Comparison of ENCODE assay signal across 6 cellular contexts in genomic region chr11:122004446-122004845, GRCh38.
"Had no signal": no experiment of that assay in that cellular context is flagged by ENCODE, and none has a peak within 500 bp of the region (broad histone marks: within the 10 kb centered on the region; RNA-seq: fewer than 3 reads in every experiment).

No MANE protein-coding gene starts in this region.

- H3K9me3 ChIP-seq: HAP-1 had no signal

- ATAC-seq: K562 had no signal

- H3K27ac ChIP-seq: GM23248 had no signal

- H3K9ac ChIP-seq: GM23248 had no signal

- H3K4me1 ChIP-seq: HAP-1 had no signal

- H3K4me3 ChIP-seq: GM23248, HAP-1, K562 had no signal

- H2AFZ ChIP-seq: GM23248 had no signal

- H3K36me3 ChIP-seq: HAP-1 had no signal

- DNase-seq: GM23248, GOT3, H7, IMR-90 had no signal
